In the genomic region with DNA sequence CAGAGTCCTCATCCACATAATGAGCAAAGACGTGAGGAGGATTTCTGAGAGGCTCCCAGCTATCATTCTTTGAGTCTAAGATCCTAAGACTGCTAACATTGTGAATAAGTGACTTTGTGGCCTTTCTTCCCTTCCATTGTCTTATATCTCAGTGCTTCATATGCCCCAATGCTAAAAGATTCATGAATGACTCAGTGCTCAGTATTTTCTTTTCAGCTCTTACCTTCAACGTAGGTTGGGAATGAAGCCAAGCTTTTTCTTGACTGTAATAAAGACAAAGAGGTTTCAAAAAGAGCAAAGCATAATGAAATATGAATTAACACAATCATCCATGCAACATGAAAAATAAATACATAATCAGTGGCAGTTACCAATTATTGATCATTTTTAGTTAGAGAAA, we compare ENCODE assay signal across 19 cellular contexts.
A peak's percentile ranks its signal among the peaks of the same experiment; 100 is the strongest.
DNase-seq lines count a peak whose midpoint lies in the region; ATAC-seq and TF ChIP-seq lines count a peak whose summit lies in the region.
"Had no signal": no experiment of that assay in that cellular context is flagged by ENCODE, and none has a peak within 500 bp of the region (broad histone marks: within the 10 kb centered on the region; RNA-seq: fewer than 3 reads in every experiment).

No MANE protein-coding gene starts in this region.

- ATAC-seq in RWPE2 (ENCODE audit: low read depth): peak; percentile 75
- ATAC-seq in HG02884 (IDR thresholded peaks at IDR 0.05; ENCODE audit: unreplicated experiment): no peak
- ATAC-seq in GM18498 (IDR thresholded peaks at IDR 0.05; ENCODE audit: unreplicated experiment): no peak
- ATAC-seq: effector memory CD8-positive, alpha-beta T cell; Right ventricle myocardium inferior; stimulated activated effector memory CD8-positive, alpha-beta T cell treated with anti-CD3 and anti-CD28 coated beads, Interleukin-12 subunit alpha, Interleukin-12 subunit beta, amount 100 ng/mL, for 72 hours had no signal

- no peaks in the 10 kb centered on the region for H3K36me3 ChIP-seq in RWPE2 (ENCODE audit: low read depth)

- H3K27ac ChIP-seq in RWPE2 (ENCODE audit: poor library complexity, severe bottlenecking): peak overlapping the region; percentile 8
- H3K27ac ChIP-seq: KMS-11 had no signal

- H3K9me3 ChIP-seq in RWPE2 (ENCODE audit: severe bottlenecking): no peaks in the 10 kb centered on the region
- H3K9me3 ChIP-seq: BE2C, left ventricle myocardium inferior had no signal

- H3K4me1 ChIP-seq in RWPE2 (ENCODE audit: insufficient read depth, poor library complexity, severe bottlenecking): peaks cover 13% of the 10 kb centered on the region

- TF ChIP-seq CTCF in RWPE2 (IDR thresholded peaks at IDR 0.05; ENCODE audit: poor library complexity, severe bottlenecking) (no peak), fibroblast of the aortic adventitia (IDR thresholded peaks at IDR 0.05; ENCODE audit: insufficient read depth, low read length) (no peak)

- H3K4me3 ChIP-seq in RWPE2 (ENCODE audit: severe bottlenecking): no peak overlapping the region
- H3K4me3 ChIP-seq in fibroblast of the aortic adventitia (ENCODE audit: low read depth, low read length): no peak overlapping the region
- H3K4me3 ChIP-seq: left ventricle myocardium inferior had no signal

- no peaks in the 10 kb centered on the region for H3K27me3 ChIP-seq in RWPE2 (ENCODE audit: insufficient read depth, poor library complexity, severe bottlenecking)
- H3K27me3 ChIP-seq: BE2C had no signal

- DNase-seq in HT-29 (ENCODE audit: low spot score) (peak; percentile 44), RWPE2 (ENCODE audit: low spot score) (no peak), fibroblast of the aortic adventitia (ENCODE audit: low read depth) (peak; percentile 58), pulmonary artery endothelial cell (ENCODE audit: low read depth, low spot score) (peak; percentile 61)
- no peak for DNase-seq in activated naive CD4-positive, alpha-beta T cell treated with Interleukin-2 at 50 U/mL for 16 hours
- DNase-seq: activated B cell treated with CpG ODN at 0.5 μM for 24 hours; BE2C; central memory CD4-positive, alpha-beta T cell; DMS 273 treated with DMSO at 0.1 percent for 48 hours; effector memory CD8-positive, alpha-beta T cell; GOT3; left ventricle myocardium inferior; NK-92 treated with Interleukin-12 subunit alpha and Interleukin-12 subunit beta, amount 100 ng/mL, for 24 hours; T-helper 1 cell had no signal

Comparison
In these comparisons a context has a peak if more than half of its experiments do, and no peak if none do; other contexts are left out.
1. DNase-seq: peak in HT-29 (single experiment), fibroblast of the aortic adventitia (single experiment) and pulmonary artery endothelial cell (single experiment); none in RWPE2 (single experiment) and activated naive CD4-positive, alpha-beta T cell treated with Interleukin-2 at 50 U/mL for 16 hours (single experiment).